13 cellular contexts compared by ENCODE assay signal in genomic region chr11:112513417-112513816, GRCh38.
DNase-seq lines count a peak whose midpoint lies in the region; ATAC-seq and TF ChIP-seq lines count a peak whose summit lies in the region.
"Had no signal": no experiment of that assay in that cellular context is flagged by ENCODE, and none has a peak within 500 bp of the region (broad histone marks: within the 10 kb centered on the region; RNA-seq: fewer than 3 reads in every experiment).

No MANE protein-coding gene starts in this region.

- peaks cover 8% of the 10 kb centered on the region for H3K4me1 Mint-ChIP-seq in endodermal cell
- H3K4me1 Mint-ChIP-seq in progenitor cell of endocrine pancreas (ENCODE audit: low read depth), result no peaks in the 10 kb centered on the region

- ATAC-seq in HG02798 (IDR thresholded peaks at IDR 0.05; ENCODE audit: poor library complexity, unreplicated experiment), result no peak

- peaks cover 1% of the 10 kb centered on the region for H3K9me3 Mint-ChIP-seq in endodermal cell
- H3K9me3 Mint-ChIP-seq in progenitor cell of endocrine pancreas (ENCODE audit: low read depth), result no peaks in the 10 kb centered on the region
- H3K9me3 Mint-ChIP-seq: CD8-positive, alpha-beta memory T cell had no signal

- peaks cover 12% of the 10 kb centered on the region for H3K4me1 ChIP-seq in endodermal cell (ENCODE audit: control insufficient read depth, insufficient read depth, low read length)
- H3K4me1 ChIP-seq: Caco-2, HAP-1 had no signal

- TF ChIP-seq CTCF in endodermal cell (conservative IDR thresholded peaks at IDR 0.05), result no peak
- TF ChIP-seq CTCF in progenitor cell of endocrine pancreas (IDR thresholded peaks at IDR 0.05; ENCODE audit: unreplicated experiment), result no peak

- DNase-seq in DMS53 (lab: John Stamatoyannopoulos, UW) (peak; percentile 41), DMS53 treated with DMSO at 0.1 percent for 48 hours (lab: John Stamatoyannopoulos, UW; ENCODE audit: unreplicated experiment) (no peak), endodermal cell (no peak), substantia nigra (lab: John Stamatoyannopoulos, UW) (no peak), progenitor cell of endocrine pancreas (ENCODE audit: low spot score, unreplicated experiment) (no peak)
- peak; percentile 17 for DNase-seq in Jurkat, Clone E6-1 (ENCODE audit: low read depth, low spot score)
- DNase-seq in effector CD8-positive, alpha-beta T cell (lab: John Stamatoyannopoulos, UW), result no peak
- DNase-seq: Caco-2; CD8-positive, alpha-beta memory T cell had no signal

- H3K36me3 ChIP-seq in endodermal cell (ENCODE audit: control insufficient read depth, insufficient read depth, low read length), result no peaks in the 10 kb centered on the region
- H3K36me3 ChIP-seq: HAP-1 had no signal

- H3K9ac ChIP-seq in endodermal cell (ENCODE audit: extremely low read depth, low read length, poor library complexity, severe bottlenecking), result no peak overlapping the region

- no peak overlapping the region for H3K4me3 ChIP-seq in Jurkat, Clone E6-1 (ENCODE audit: low read length)
- H3K4me3 ChIP-seq in endodermal cell (ENCODE audit: low read length), result no peak overlapping the region
- H3K4me3 ChIP-seq: HAP-1 had no signal

- WGBS in endodermal cell (ENCODE audit: insufficient coverage in 1 of 2, insufficient read length in 1 of 2), 2 experiments, result 80 to 81% methylated on average over 2 of the region's 2 CpGs

- peaks cover 4% of the 10 kb centered on the region for H3K27me3 Mint-ChIP-seq in endodermal cell (ENCODE audit: insufficient read depth)
- no peaks in the 10 kb centered on the region for H3K27me3 Mint-ChIP-seq in progenitor cell of endocrine pancreas

- no peak overlapping the region for H3K27ac Mint-ChIP-seq in endodermal cell
- H3K27ac Mint-ChIP-seq in progenitor cell of endocrine pancreas, result no peak overlapping the region
- H3K27ac Mint-ChIP-seq: CD8-positive, alpha-beta memory T cell had no signal

- no peaks in the 10 kb centered on the region for H3K9me3 ChIP-seq in endodermal cell (ENCODE audit: control insufficient read depth, low read length)
- H3K9me3 ChIP-seq: Caco-2, HAP-1 had no signal

- H3K27me3 ChIP-seq in endodermal cell (ENCODE audit: control insufficient read depth, insufficient read depth, low read length, poor library complexity, severe bottlenecking), result no peaks in the 10 kb centered on the region

- no peaks in the 10 kb centered on the region for H3K36me3 Mint-ChIP-seq in endodermal cell (ENCODE audit: low read depth)
- H3K36me3 Mint-ChIP-seq in progenitor cell of endocrine pancreas (ENCODE audit: insufficient read depth), result no peaks in the 10 kb centered on the region
- H3K36me3 Mint-ChIP-seq: CD14-positive monocyte; CD8-positive, alpha-beta memory T cell had no signal

- H3K27ac ChIP-seq in endodermal cell (ENCODE audit: low read depth, low read length) (peak overlapping the region; percentile 79), substantia nigra (ENCODE audit: low read depth, low read length, poor library complexity, severe bottlenecking) (peak overlapping the region; percentile 57)
- H3K27ac ChIP-seq: 22Rv1 had no signal

- H3K4me3 Mint-ChIP-seq in endodermal cell (no peak overlapping the region), progenitor cell of endocrine pancreas (ENCODE audit: low read depth) (no peak overlapping the region)
- H3K4me3 Mint-ChIP-seq: CD14-positive monocyte; CD8-positive, alpha-beta memory T cell had no signal

Comparison
In these comparisons a context has a peak if more than half of its experiments do, and no peak if none do; other contexts are left out.
1. DNase-seq: peak in DMS53 (single experiment) and Jurkat, Clone E6-1 (single experiment); none in DMS53 treated with DMSO at 0.1 percent for 48 hours (single experiment), endodermal cell (single experiment), substantia nigra (0 of 49), progenitor cell of endocrine pancreas (single experiment) and effector CD8-positive, alpha-beta T cell (single experiment).